In the genomic region with DNA sequence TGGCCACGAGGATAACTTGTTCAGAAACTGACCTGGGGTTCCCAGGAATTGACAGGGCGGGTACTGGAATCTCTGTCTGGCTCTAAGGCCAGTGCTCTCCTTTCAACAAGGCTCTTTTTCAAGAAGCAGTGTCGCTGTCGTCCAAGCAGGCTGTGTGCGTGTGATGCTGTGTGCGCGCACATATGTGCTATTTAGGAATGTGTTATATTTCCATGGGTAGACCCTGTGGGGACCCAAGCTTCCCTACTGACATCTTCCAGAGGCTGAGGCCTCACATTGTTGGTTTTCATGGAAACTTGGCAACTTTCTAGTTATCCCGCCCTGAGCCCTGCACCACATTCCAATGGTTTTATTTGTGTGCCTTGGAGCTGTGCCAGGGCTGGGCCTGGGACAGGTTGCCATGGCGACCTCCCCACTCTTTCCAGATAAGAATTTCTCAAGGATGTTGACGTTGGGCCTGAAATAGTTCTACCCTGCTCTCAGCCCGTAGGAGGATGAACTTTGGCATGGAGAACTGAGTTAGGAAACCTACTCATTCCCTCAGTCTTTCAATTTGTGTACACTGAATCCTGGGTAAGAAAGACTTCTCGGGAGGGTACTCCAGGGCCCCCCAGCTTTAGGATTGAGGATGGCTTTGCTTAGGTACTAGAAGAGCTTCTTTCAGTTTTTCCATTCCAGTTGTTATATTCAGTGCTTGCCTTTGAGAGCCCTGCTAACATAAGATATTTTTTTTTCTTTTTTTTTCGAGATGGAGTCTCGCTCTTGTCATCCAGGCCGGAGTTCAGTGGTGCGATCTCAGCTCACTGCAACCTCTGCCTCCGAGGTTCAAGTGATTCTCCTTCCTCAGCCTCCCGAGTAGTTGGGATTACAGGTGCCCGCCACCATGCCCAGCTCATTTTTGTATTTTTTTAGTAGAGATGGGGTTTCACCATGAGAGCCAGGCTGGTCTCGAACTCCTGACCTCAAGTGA, we compare ENCODE assay signal across 8 cellular contexts. TPM values are rescaled to one million over a fixed set of nuclear protein-coding genes. Genes with fewer than 3 reads are reported as not detected.
A peak's percentile ranks its signal among the peaks of the same experiment; 100 is the strongest.
DNase-seq lines count a peak whose midpoint lies in the region; ATAC-seq and TF ChIP-seq lines count a peak whose summit lies in the region.

No MANE protein-coding gene starts in this region.

- peak; percentile 76 for ATAC-seq in WTC11
- ATAC-seq in GM21723 (IDR thresholded peaks at IDR 0.05; ENCODE audit: unreplicated experiment) = no peak
- ATAC-seq in GM19397 (IDR thresholded peaks at IDR 0.05; ENCODE audit: unreplicated experiment) = no peak

- TF ChIP-seq CTCF in HEK293 (tag by site-specific recombination; IDR thresholded peaks at IDR 0.05) (no peak), WTC11 (IDR thresholded peaks at IDR 0.05) (no peak), parathyroid adenoma (IDR thresholded peaks at IDR 0.05) (no peak)

- no peak overlapping the region for H3K9ac ChIP-seq in parathyroid adenoma

- H3K27ac ChIP-seq in HEK293 (ENCODE audit: extremely low read depth, low read depth, low read length) = peak overlapping the region; percentile 61
- peak overlapping the region; percentile 86 for H3K27ac ChIP-seq in parathyroid adenoma
- no peak overlapping the region for H3K27ac ChIP-seq in effector memory CD4-positive, alpha-beta T cell (ENCODE audit: insufficient read depth, low read length, poor library complexity, severe bottlenecking)

- peak overlapping the region; percentile 44 for H3K4me2 ChIP-seq in parathyroid adenoma (ENCODE audit: low read length)

- DNase-seq in WTC11 (ENCODE audit: low spot score) (peak; percentile 60), head of caudate nucleus (peak; percentile 64 to 92 (median 82)), NCI-H2081 (lab: John Stamatoyannopoulos, UW) (no peak)
- DNase-seq in effector memory CD4-positive, alpha-beta T cell = no peak

- POLR2A ChIA-PET in HEK293 (lab: Yijun Ruan, JAX) = interaction anchor here (0.6 to 2.0 kb wide), 8 partner anchors 9 to 80 kb away, joined by 3 to 11 read pairs (median 3); a partner anchor contains a TSS
- POLR2A ChIA-PET in WTC11 (lab: Charles Lee) = no interaction called here

- intact Hi-C loops in head of caudate nucleus (cut with DNase I) = no loop called here

- H3K36me3 ChIP-seq in HEK293 (ENCODE audit: control insufficient read depth in 2 of 2, insufficient read depth in 1 of 2, low read length in 2 of 2) = no peaks in the 10 kb centered on the region
- no peaks in the 10 kb centered on the region for H3K36me3 ChIP-seq in parathyroid adenoma (ENCODE audit: control insufficient read depth, insufficient read depth, low read length)
- H3K36me3 ChIP-seq in effector memory CD4-positive, alpha-beta T cell (ENCODE audit: control insufficient read depth, insufficient read depth, low read length) = no peaks in the 10 kb centered on the region

- H3K4me1 Mint-ChIP-seq in WTC11 = peaks cover 26% of the 10 kb centered on the region

- no peaks in the 10 kb centered on the region for H3K9me3 ChIP-seq in HEK293 (ENCODE audit: control insufficient read depth, insufficient read depth, low read depth, low read length)
- H3K9me3 ChIP-seq in parathyroid adenoma (ENCODE audit: control insufficient read depth, low read length) = no peaks in the 10 kb centered on the region
- H3K9me3 ChIP-seq in effector memory CD4-positive, alpha-beta T cell (ENCODE audit: control insufficient read depth, low read length) = no peaks in the 10 kb centered on the region

- H3K4me1 ChIP-seq in HEK293 (ENCODE audit: control insufficient read depth, insufficient read depth, low read length) = peaks cover 12% of the 10 kb centered on the region
- H3K4me1 ChIP-seq in parathyroid adenoma = no peaks in the 10 kb centered on the region
- no peaks in the 10 kb centered on the region for H3K4me1 ChIP-seq in effector memory CD4-positive, alpha-beta T cell (ENCODE audit: control insufficient read depth, insufficient read depth, low read length, poor library complexity, severe bottlenecking)

- H2AFZ ChIP-seq in parathyroid adenoma = peak overlapping the region; percentile 80

- CTCF ChIA-PET in HEK293 (lab: Yijun Ruan, JAX) (interaction anchor here (0.6 to 1.4 kb wide), 6 partner anchors 9 to 1799 kb away, joined by 3 to 6 read pairs (median 4); no protein-coding TSS in a partner anchor), WTC11 (lab: Charles Lee) (interaction anchor here (1.0 to 2.1 kb wide), 2 partner anchors 9 to 208 kb away, joined by 3 to 10 read pairs; no protein-coding TSS in a partner anchor)

- no peaks in the 10 kb centered on the region for H3K79me2 ChIP-seq in parathyroid adenoma

- H3K4me3 ChIP-seq in HEK293 (ENCODE audit: low read depth, low read length) (no peak overlapping the region), parathyroid adenoma (ENCODE audit: low read depth, low read length) (peak overlapping the region; percentile 4)
- no peak overlapping the region for H3K4me3 ChIP-seq in effector memory CD4-positive, alpha-beta T cell (ENCODE audit: insufficient read depth, low read depth, low read length, poor library complexity, severe bottlenecking)

- no peak overlapping the region for H3K27ac Mint-ChIP-seq in WTC11

- no peaks in the 10 kb centered on the region for H3K27me3 Mint-ChIP-seq in WTC11 (ENCODE audit: low read depth)

- H3K36me3 Mint-ChIP-seq in WTC11 = no peaks in the 10 kb centered on the region

- no peaks in the 10 kb centered on the region for H3K9me3 Mint-ChIP-seq in WTC11

- no peaks in the 10 kb centered on the region for H3K27me3 ChIP-seq in parathyroid adenoma (ENCODE audit: control insufficient read depth, insufficient read depth, low read length)
- H3K27me3 ChIP-seq in effector memory CD4-positive, alpha-beta T cell (replicated peaks; ENCODE audit: control insufficient read depth, insufficient read depth, low read length, poor library complexity, severe bottlenecking) = no peaks in the 10 kb centered on the region

- H3K4me3 Mint-ChIP-seq in WTC11 = no peak overlapping the region

TF ChIP-seq in HEK293, 187 proteins besides CTCF, POLR2A, EP300 and RAD21 (continues in another document):
- TF ChIP-seq, protein P1, sequence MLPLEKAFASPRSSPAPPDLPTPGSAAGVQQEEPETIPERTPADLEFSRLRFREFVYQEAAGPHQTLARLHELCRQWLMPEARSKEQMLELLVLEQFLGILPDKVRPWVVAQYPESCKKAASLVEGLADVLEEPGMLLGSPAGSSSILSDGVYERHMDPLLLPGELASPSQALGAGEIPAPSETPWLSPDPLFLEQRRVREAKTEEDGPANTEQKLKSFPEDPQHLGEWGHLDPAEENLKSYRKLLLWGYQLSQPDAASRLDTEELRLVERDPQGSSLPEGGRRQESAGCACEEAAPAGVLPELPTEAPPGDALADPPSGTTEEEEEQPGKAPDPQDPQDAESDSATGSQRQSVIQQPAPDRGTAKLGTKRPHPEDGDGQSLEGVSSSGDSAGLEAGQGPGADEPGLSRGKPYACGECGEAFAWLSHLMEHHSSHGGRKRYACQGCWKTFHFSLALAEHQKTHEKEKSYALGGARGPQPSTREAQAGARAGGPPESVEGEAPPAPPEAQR (tag by site-specific recombination; IDR thresholded peaks at IDR 0.05) = no peak
- TF ChIP-seq ZNF350 (tag by site-specific recombination; IDR thresholded peaks at IDR 0.05) = no peak
- no peak for TF ChIP-seq ZNF837 (tag by site-specific recombination; IDR thresholded peaks at IDR 0.05)
- TF ChIP-seq, protein P2, sequence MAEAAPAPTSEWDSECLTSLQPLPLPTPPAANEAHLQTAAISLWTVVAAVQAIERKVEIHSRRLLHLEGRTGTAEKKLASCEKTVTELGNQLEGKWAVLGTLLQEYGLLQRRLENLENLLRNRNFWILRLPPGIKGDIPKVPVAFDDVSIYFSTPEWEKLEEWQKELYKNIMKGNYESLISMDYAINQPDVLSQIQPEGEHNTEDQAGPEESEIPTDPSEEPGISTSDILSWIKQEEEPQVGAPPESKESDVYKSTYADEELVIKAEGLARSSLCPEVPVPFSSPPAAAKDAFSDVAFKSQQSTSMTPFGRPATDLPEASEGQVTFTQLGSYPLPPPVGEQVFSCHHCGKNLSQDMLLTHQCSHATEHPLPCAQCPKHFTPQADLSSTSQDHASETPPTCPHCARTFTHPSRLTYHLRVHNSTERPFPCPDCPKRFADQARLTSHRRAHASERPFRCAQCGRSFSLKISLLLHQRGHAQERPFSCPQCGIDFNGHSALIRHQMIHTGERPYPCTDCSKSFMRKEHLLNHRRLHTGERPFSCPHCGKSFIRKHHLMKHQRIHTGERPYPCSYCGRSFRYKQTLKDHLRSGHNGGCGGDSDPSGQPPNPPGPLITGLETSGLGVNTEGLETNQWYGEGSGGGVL (tag by site-specific recombination; IDR thresholded peaks at IDR 0.05) = no peak
- no peak for TF ChIP-seq ZNF48 (tag by site-specific recombination; IDR thresholded peaks at IDR 0.05)

TF ChIP-seq in WTC11, 78 proteins besides CTCF, POLR2A, EP300 and RAD21 (continues in another document):
- no peak for TF ChIP-seq ZNF396 (CRISPR knock-in tag; IDR thresholded peaks at IDR 0.05; ENCODE audit: borderline replicate concordance)
- TF ChIP-seq, protein P3, sequence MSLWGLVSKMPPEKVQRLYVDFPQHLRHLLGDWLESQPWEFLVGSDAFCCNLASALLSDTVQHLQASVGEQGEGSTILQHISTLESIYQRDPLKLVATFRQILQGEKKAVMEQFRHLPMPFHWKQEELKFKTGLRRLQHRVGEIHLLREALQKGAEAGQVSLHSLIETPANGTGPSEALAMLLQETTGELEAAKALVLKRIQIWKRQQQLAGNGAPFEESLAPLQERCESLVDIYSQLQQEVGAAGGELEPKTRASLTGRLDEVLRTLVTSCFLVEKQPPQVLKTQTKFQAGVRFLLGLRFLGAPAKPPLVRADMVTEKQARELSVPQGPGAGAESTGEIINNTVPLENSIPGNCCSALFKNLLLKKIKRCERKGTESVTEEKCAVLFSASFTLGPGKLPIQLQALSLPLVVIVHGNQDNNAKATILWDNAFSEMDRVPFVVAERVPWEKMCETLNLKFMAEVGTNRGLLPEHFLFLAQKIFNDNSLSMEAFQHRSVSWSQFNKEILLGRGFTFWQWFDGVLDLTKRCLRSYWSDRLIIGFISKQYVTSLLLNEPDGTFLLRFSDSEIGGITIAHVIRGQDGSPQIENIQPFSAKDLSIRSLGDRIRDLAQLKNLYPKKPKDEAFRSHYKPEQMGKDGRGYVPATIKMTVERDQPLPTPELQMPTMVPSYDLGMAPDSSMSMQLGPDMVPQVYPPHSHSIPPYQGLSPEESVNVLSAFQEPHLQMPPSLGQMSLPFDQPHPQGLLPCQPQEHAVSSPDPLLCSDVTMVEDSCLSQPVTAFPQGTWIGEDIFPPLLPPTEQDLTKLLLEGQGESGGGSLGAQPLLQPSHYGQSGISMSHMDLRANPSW (CRISPR knock-in tag; conservative IDR thresholded peaks at IDR 0.05; ENCODE audit: low read depth) = no peak
- no peak for TF ChIP-seq NR1H2 (CRISPR knock-in tag; IDR thresholded peaks at IDR 0.05)
- TF ChIP-seq RELA (CRISPR knock-in tag; IDR thresholded peaks at IDR 0.05; ENCODE audit: borderline replicate concordance) = no peak
- TF ChIP-seq SMAD3 (CRISPR knock-in tag; IDR thresholded peaks at IDR 0.05; ENCODE audit: borderline replicate concordance) = no peak
- no peak for TF ChIP-seq JUN (CRISPR knock-in tag; IDR thresholded peaks at IDR 0.05)

RNA-seq across cellular contexts. Expression of a gene that starts 38.8 kb away (rescaled TPM):
- total RNA-seq in WTC11 (2021) = 163 to 178 TPM (median 170 TPM) in 3 replicates

RNA-seq across cellular contexts. Expression of a gene that starts 59.3 kb away (rescaled TPM):
- 133 to 166 TPM (median 153 TPM) in 3 replicates for total RNA-seq in WTC11 (2021)

Comparison
In these comparisons a context has a peak if more than half of its experiments do, and no peak if none do; other contexts are left out.
1. DNase-seq: peak in WTC11 (single experiment) and head of caudate nucleus (42 of 42); none in effector memory CD4-positive, alpha-beta T cell (0 of 3) and NCI-H2081 (0 of 2).